25 cellular contexts compared by ENCODE assay signal in genomic region chr2:240350006-240350355, GRCh38.
"Had no signal": no experiment of that assay in that cellular context is flagged by ENCODE, and none has a peak within 500 bp of the region (broad histone marks: within the 10 kb centered on the region; RNA-seq: fewer than 3 reads in every experiment).

No MANE protein-coding gene starts in this region.

- H3K27me3 ChIP-seq: brain microvascular endothelial cell had no signal

- H3K4me2 ChIP-seq: PC-9 had no signal

- H3K9me3 Mint-ChIP-seq: activated CD4-positive, alpha-beta memory T cell treated with anti-CD3 and anti-CD28 coated beads, Interleukin-2, amount 10 ng/mL, durations not matched to agents 7 days and 5 days; activated naive CD4-positive, alpha-beta T cell treated with anti-CD3 and anti-CD28 coated beads, Interleukin-2, amount 50 U/mL, for 24 hours; activated T-helper 2 cell treated with anti-CD3 and anti-CD28 coated beads, Interferon-gamma antibody, Interleukin-2, Interleukin-4, amounts not matched to agents 10 μg/mL and 5 μg/mL and 100 μg/mL, durations not matched to agents 14 hours and 24 hours and 36 hours had no signal

- H3K27ac Mint-ChIP-seq: activated CD4-positive, alpha-beta memory T cell treated with anti-CD3 and anti-CD28 coated beads, Interleukin-2, amount 10 ng/mL, durations not matched to agents 7 days and 5 days; activated naive CD4-positive, alpha-beta T cell treated with anti-CD3 and anti-CD28 coated beads, Interleukin-2, amount 50 U/mL, for 24 hours; activated T-helper 2 cell treated with anti-CD3 and anti-CD28 coated beads, Interferon-gamma antibody, Interleukin-2, Interleukin-4, amounts not matched to agents 10 μg/mL and 5 μg/mL and 100 μg/mL, durations not matched to agents 14 hours and 24 hours and 36 hours had no signal

- H3K4me3 ChIP-seq: PC-9, SJCRH30, SK-N-MC had no signal

- H3K27ac ChIP-seq: brain microvascular endothelial cell, PC-9, RWPE1, SJCRH30, SK-N-MC, WERI-Rb-1 had no signal

- H3K4me1 Mint-ChIP-seq: activated CD4-positive, alpha-beta memory T cell treated with anti-CD3 and anti-CD28 coated beads, Interleukin-2, amount 10 ng/mL, durations not matched to agents 7 days and 5 days; activated naive CD4-positive, alpha-beta T cell treated with anti-CD3 and anti-CD28 coated beads, Interleukin-2, amount 50 U/mL, for 24 hours had no signal

- H3K4me3 Mint-ChIP-seq: activated CD4-positive, alpha-beta memory T cell treated with anti-CD3 and anti-CD28 coated beads, Interleukin-2, amount 10 ng/mL, durations not matched to agents 7 days and 5 days; activated naive CD4-positive, alpha-beta T cell treated with anti-CD3 and anti-CD28 coated beads, Interleukin-2, amount 50 U/mL, for 24 hours had no signal

- H3K27me3 Mint-ChIP-seq: activated CD4-positive, alpha-beta memory T cell treated with anti-CD3 and anti-CD28 coated beads, Interleukin-2, amount 10 ng/mL, durations not matched to agents 7 days and 5 days had no signal

- H3K36me3 ChIP-seq: brain microvascular endothelial cell, SJCRH30, WERI-Rb-1 had no signal

- H2AFZ ChIP-seq: PC-9 had no signal

- DNase-seq: activated CD4-positive, alpha-beta memory T cell treated with anti-CD3 and anti-CD28 coated beads, Interleukin-2, amount 10 ng/mL, durations not matched to agents 7 days and 5 days; activated CD4-positive, alpha-beta T cell treated with anti-CD3 and anti-CD28 coated beads for 1 hour; activated CD4-positive, alpha-beta T cell treated with anti-CD3 and anti-CD28 coated beads for 48 hours; activated CD4-positive, CD25-positive, alpha-beta regulatory T cell; activated gamma-delta T cell; activated naive CD4-positive, alpha-beta T cell treated with Interleukin-2 at 50 U/mL for 16 hours; activated T-cell treated with anti-CD3 and anti-CD28 coated beads, Interleukin-2, amount 50 U/mL, for 1 hour; amniotic stem cell; brain microvascular endothelial cell; central memory CD4-positive, alpha-beta T cell; Karpas-422; NCI-H1105; NCI-H1417 treated with DMSO at 0.1 percent for 48 hours; NCI-H187 treated with DMSO at 0.1 percent for 48 hours; NCI-H2081 treated with DMSO at 0.1 percent for 48 hours; NCI-H524 treated with DMSO at 0.1 percent for 48 hours; PC-9; SHP77; SJCRH30; T1000; WERI-Rb-1 had no signal
